ENCODE assay signal across 8 cellular contexts in genomic region chr5:138439537-138440225, GRCh38. TPM values are rescaled to one million over a fixed set of nuclear protein-coding genes. Genes with fewer than 3 reads are reported as not detected.
DNase-seq lines count a peak whose midpoint lies in the region; ATAC-seq, FAIRE-seq and TF ChIP-seq lines count a peak whose summit lies in the region.

No MANE protein-coding gene starts in this region.

- H3K79me2 ChIP-seq in ACC112 (ENCODE audit: control insufficient read depth, insufficient read depth, low read length, unreplicated experiment) (no peaks in the 10 kb centered on the region), HCT116 (ENCODE audit: insufficient read depth, low read length) (no peaks in the 10 kb centered on the region), keratinocyte (ENCODE audit: control insufficient read depth, insufficient read depth, low read length) (no peaks in the 10 kb centered on the region)

- dilution Hi-C loops in keratinocyte (cut with MboI; ENCODE audit: extremely low pct_ligation_motif_present, low sequenced_read_pairs), result no loop called here

- H3K4me3 ChIP-seq in ACC112 (ENCODE audit: low read depth, low read length) (peak overlapping the region; percentile 80), HCT116 (replicated peaks in 1 of 2; ENCODE audit: low read depth in 1 of 2, low read length in 2 of 2) (peak overlapping the region; percentile 36 to 55), keratinocyte (ENCODE audit: control insufficient read depth in 2 of 3, extremely low read depth in 1 of 3, insufficient read depth in 2 of 3, low read depth in 1 of 3, low read length in 3 of 3) (no peak overlapping the region), tibial artery (peak overlapping the region; percentile 53 to 65)

- H3K27ac ChIP-seq in ACC112 (ENCODE audit: low read depth, low read length) (no peak overlapping the region), HCT116 (ENCODE audit: low read depth, low read length) (no peak overlapping the region), keratinocyte (ENCODE audit: control insufficient read depth, insufficient read depth, low read length) (no peak overlapping the region), tibial artery (peak overlapping the region; percentile 45 to 46)

- H3K27me3 ChIP-seq in ACC112 (ENCODE audit: insufficient read depth, low read length) (no peaks in the 10 kb centered on the region), HCT116 (ENCODE audit: insufficient read depth, low read length) (no peaks in the 10 kb centered on the region), keratinocyte (ENCODE audit: control insufficient read depth, extremely low read depth, insufficient read depth, low read length) (peaks cover 3% of the 10 kb centered on the region), tibial artery (no peaks in the 10 kb centered on the region)

- FAIRE-seq in keratinocyte (lab: Jason Lieb, UNC), result no peak

- intact Hi-C loops in HCT116 (cut with micrococcal nuclease) (no loop called here), tibial artery (cut with DNase I; ENCODE audit: low total_unique reads) (no loop called here)

- H3K9me2 ChIP-seq in HCT116 (ENCODE audit: insufficient read depth), result no peaks in the 10 kb centered on the region

- no peaks in the 10 kb centered on the region for H3K9me1 ChIP-seq in keratinocyte (ENCODE audit: control insufficient read depth, extremely low read depth, insufficient read depth, low read length)

- H3K4me2 ChIP-seq in HCT116 (ENCODE audit: low read length), result peak overlapping the region; percentile 70
- peak overlapping the region; percentile 75 for H3K4me2 ChIP-seq in keratinocyte (ENCODE audit: control insufficient read depth, extremely low read depth, insufficient read depth, low read depth, low read length)

- DNase-seq in HCT116 (ENCODE audit: low read depth, low spot score), result no peak
- peak; percentile 48 for DNase-seq in astrocyte of the hippocampus (ENCODE audit: low read depth, low spot score)
- DNase-seq in keratinocyte (ENCODE audit: low read depth, low spot score), result no peak
- peak in 1 of 2 donors; percentile 67 for DNase-seq in tibial artery
- no peak for DNase-seq in NCI-H1105 (lab: John Stamatoyannopoulos, UW)

- TF ChIP-seq CTCF in HCT116 (IDR thresholded peaks at IDR 0.05 in 2 of 3, conservative IDR thresholded peaks at IDR 0.05 in 1 of 3; ENCODE audit: borderline replicate concordance in 1 of 3, insufficient read depth in 1 of 3, low read depth in 2 of 3, low read length in 2 of 3), result no peak
- TF ChIP-seq CTCF in keratinocyte (optimal IDR thresholded peaks at IDR 0.05 in 1 of 3, IDR thresholded peaks at IDR 0.05 in 1 of 3, conservative IDR thresholded peaks at IDR 0.05 in 1 of 3; ENCODE audit: extremely low read depth in 1 of 3, insufficient read depth in 2 of 3, low read length in 3 of 3), result no peak
- TF ChIP-seq CTCF in tibial artery (IDR thresholded peaks at IDR 0.05), result no peak

- H3K9me3 ChIP-seq in HCT116 (ENCODE audit: control insufficient read depth in 1 of 2, insufficient read depth in 1 of 2, low read depth in 1 of 2, low read length in 2 of 2) (no peaks in the 10 kb centered on the region), keratinocyte (ENCODE audit: control insufficient read depth, low read depth, low read length) (no peaks in the 10 kb centered on the region), tibial artery (no peaks in the 10 kb centered on the region)

- no peak for TF ChIP-seq RAD21 in HCT116 (IDR thresholded peaks at IDR 0.05; ENCODE audit: low read depth)

- RAD21 ChIA-PET in HCT116 (lab: Charles Lee; ENCODE audit: low non-redundant PET in 1 of 2, low total read pairs in 2 of 2, uncharacterized antibody in 2 of 2, unreplicated experiment in 2 of 2), result no interaction called here

- CTCF ChIA-PET in HCT116 (lab: Charles Lee), result no interaction called here

- H3K4me1 ChIP-seq in ACC112 (ENCODE audit: control insufficient read depth, insufficient read depth, low read length, unreplicated experiment) (no peaks in the 10 kb centered on the region), HCT116 (ENCODE audit: control insufficient read depth in 1 of 2, insufficient read depth in 2 of 2, low read length in 2 of 2) (peaks cover 7 to 21% of the 10 kb centered on the region in 2 experiments; a peak in 3 of 4 replicates), keratinocyte (ENCODE audit: control insufficient read depth, extremely low read depth, insufficient read depth, low read length) (peaks cover 6% of the 10 kb centered on the region), tibial artery (peaks cover 0 to 19% (median 12%) of the 10 kb centered on the region in 4 donors)

- BruUV-seq in HCT116 (replicated peaks; lab: Mats Ljungman, UMichigan), result no TSS peak

- H2AFZ ChIP-seq in ACC112 (ENCODE audit: low read length, unreplicated experiment), result peak overlapping the region; percentile 72
- H2AFZ ChIP-seq in HCT116 (ENCODE audit: low read depth, low read length, poor library complexity, severe bottlenecking), result no peak overlapping the region
- H2AFZ ChIP-seq in keratinocyte (ENCODE audit: control insufficient read depth, low read length), result no peak overlapping the region

- TF ChIP-seq POLR2A in HCT116 (IDR thresholded peaks at IDR 0.05; ENCODE audit: borderline replicate concordance, extremely low read depth, insufficient read depth, insufficient read length), result no peak

- ATAC-seq in HCT116 (peak; percentile 11; the same call in 1 of the 2 replicates), GM21447 (IDR thresholded peaks at IDR 0.05; ENCODE audit: unreplicated experiment) (no peak), HG02885 (IDR thresholded peaks at IDR 0.05; ENCODE audit: poor library complexity, unreplicated experiment) (no peak)

- 0 out of 2 replicates have a peak overlapping the region, but pooled peaks have one; percentile 33 for H3K9ac ChIP-seq in HCT116 (ENCODE audit: low read length)
- H3K9ac ChIP-seq in keratinocyte (ENCODE audit: control insufficient read depth, extremely low read depth, insufficient read depth, low read length), result no peak overlapping the region

- H4K20me1 ChIP-seq in HCT116 (ENCODE audit: insufficient read depth) (no peaks in the 10 kb centered on the region), keratinocyte (ENCODE audit: control insufficient read depth, extremely low read depth, insufficient read depth, low read length) (no peaks in the 10 kb centered on the region)

- POLR2A ChIA-PET in HCT116 (lab: Charles Lee), result no interaction called here

- H3K36me3 ChIP-seq in ACC112 (ENCODE audit: insufficient read depth, low read length), result peaks cover 10% of the 10 kb centered on the region
- peaks cover 12 to 14% of the 10 kb centered on the region in 2 experiments for H3K36me3 ChIP-seq in HCT116 (ENCODE audit: control insufficient read depth in 1 of 2, insufficient read depth in 2 of 2, low read length in 2 of 2)
- H3K36me3 ChIP-seq in keratinocyte (ENCODE audit: control insufficient read depth in 2 of 2, extremely low read depth in 1 of 2, insufficient read depth in 2 of 2, low read length in 2 of 2), result peaks cover 11% of the 10 kb centered on the region in 2 experiments
- peaks cover 15 to 16% (median 15%) of the 10 kb centered on the region in 3 donors for H3K36me3 ChIP-seq in tibial artery

TF ChIP-seq in HCT116, 20 proteins besides CTCF, POLR2A, EP300 and RAD21 (continues in another document):
- TF ChIP-seq EGR1 (IDR thresholded peaks at IDR 0.05; ENCODE audit: low read depth) (no peak), ZFX (IDR thresholded peaks at IDR 0.05) (no peak), CEBPB (IDR thresholded peaks at IDR 0.05; ENCODE audit: low read depth) (no peak), FOSL1 (IDR thresholded peaks at IDR 0.05; ENCODE audit: low read depth) (no peak), JUND (IDR thresholded peaks at IDR 0.05) (no peak), EZH2 (IDR thresholded peaks at IDR 0.05) (no peak), TCF7L2 (IDR thresholded peaks at IDR 0.05; ENCODE audit: borderline replicate concordance, extremely low read depth, insufficient read depth, insufficient read length) (no peak)
- TF ChIP-seq, protein P1, sequence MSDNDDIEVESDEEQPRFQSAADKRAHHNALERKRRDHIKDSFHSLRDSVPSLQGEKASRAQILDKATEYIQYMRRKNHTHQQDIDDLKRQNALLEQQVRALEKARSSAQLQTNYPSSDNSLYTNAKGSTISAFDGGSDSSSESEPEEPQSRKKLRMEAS (IDR thresholded peaks at IDR 0.05), result no peak
- TF ChIP-seq, protein P2, sequence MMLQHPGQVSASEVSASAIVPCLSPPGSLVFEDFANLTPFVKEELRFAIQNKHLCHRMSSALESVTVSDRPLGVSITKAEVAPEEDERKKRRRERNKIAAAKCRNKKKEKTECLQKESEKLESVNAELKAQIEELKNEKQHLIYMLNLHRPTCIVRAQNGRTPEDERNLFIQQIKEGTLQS (IDR thresholded peaks at IDR 0.05), result no peak

RNA-seq across cellular contexts. Expression of gene REEP2, which starts 0.8 kb away (rescaled TPM):
- 4.9 TPM for total RNA-seq in HCT116 (2021; ENCODE audit: unreplicated experiment)
- 4.7 and 5.0 TPM in 2 replicates for polyA plus RNA-seq in HCT116 (2012)
- 0.19 to 0.41 TPM (median 0.35 TPM) in 3 replicates for polyA plus RNA-seq in keratinocyte
- polyA plus RNA-seq in keratinocyte (2011; ENCODE audit: low read depth), result not detected
- polyA plus RNA-seq in keratinocyte (2011; cell fraction: cytosol; rRNA removed), result 0.21 and 0.35 TPM in 2 replicates
- 0.23 and 0.29 TPM in 2 replicates for polyA plus RNA-seq in keratinocyte (2011; cell fraction: nucleus; rRNA removed)
- 0.27 and 0.69 TPM in 2 replicates for polyA plus RNA-seq in keratinocyte (2012; ENCODE audit: low replicate concordance)
- 7.4 TPM in 1 of 3 replicates, not detected in the others for polyA minus RNA-seq in keratinocyte
- 0.96 TPM for polyA minus RNA-seq in keratinocyte (2011; cell fraction: cytosol; rRNA and poly(A)+ RNA removed)
- not detected in 2 replicates for polyA minus RNA-seq in keratinocyte (2011; cell fraction: nucleus; rRNA and poly(A)+ RNA removed)

RNA-seq across cellular contexts. Expression of gene EGR1, which starts 25.6 kb away (rescaled TPM):
- 173 TPM for total RNA-seq in HCT116 (2021; ENCODE audit: unreplicated experiment)
- polyA plus RNA-seq in HCT116 (2012), result 403 and 469 TPM in 2 replicates
- 2.8 to 7.0 TPM (median 5.6 TPM) in 3 replicates for polyA plus RNA-seq in keratinocyte
- polyA plus RNA-seq in keratinocyte (2011; ENCODE audit: low read depth), result 97.2 TPM
- polyA plus RNA-seq in keratinocyte (2011; cell fraction: cytosol; rRNA removed), result 10.2 and 11.2 TPM in 2 replicates
- polyA plus RNA-seq in keratinocyte (2011; cell fraction: nucleus; rRNA removed), result 24.6 and 29.8 TPM in 2 replicates
- polyA plus RNA-seq in keratinocyte (2012; ENCODE audit: low replicate concordance), result 9.1 and 116 TPM in 2 replicates
- polyA minus RNA-seq in keratinocyte, result 6.4 to 11.1 TPM (median 9.3 TPM) in 3 replicates
- polyA minus RNA-seq in keratinocyte (2011; cell fraction: cytosol; rRNA and poly(A)+ RNA removed), result 15.0 TPM
- polyA minus RNA-seq in keratinocyte (2011; cell fraction: nucleus; rRNA and poly(A)+ RNA removed), result 9.7 and 12.6 TPM in 2 replicates

Comparison
In these comparisons a context has a peak if more than half of its experiments do, and no peak if none do; other contexts are left out.
1. H3K27ac ChIP-seq: peak in tibial artery (2 of 2); none in ACC112 (single experiment), HCT116 (single experiment) and keratinocyte (single experiment).
2. H3K4me3 ChIP-seq: peak in ACC112 (single experiment), HCT116 (2 of 2) and tibial artery (2 of 2); none in keratinocyte (0 of 3).